In the genomic region with DNA sequence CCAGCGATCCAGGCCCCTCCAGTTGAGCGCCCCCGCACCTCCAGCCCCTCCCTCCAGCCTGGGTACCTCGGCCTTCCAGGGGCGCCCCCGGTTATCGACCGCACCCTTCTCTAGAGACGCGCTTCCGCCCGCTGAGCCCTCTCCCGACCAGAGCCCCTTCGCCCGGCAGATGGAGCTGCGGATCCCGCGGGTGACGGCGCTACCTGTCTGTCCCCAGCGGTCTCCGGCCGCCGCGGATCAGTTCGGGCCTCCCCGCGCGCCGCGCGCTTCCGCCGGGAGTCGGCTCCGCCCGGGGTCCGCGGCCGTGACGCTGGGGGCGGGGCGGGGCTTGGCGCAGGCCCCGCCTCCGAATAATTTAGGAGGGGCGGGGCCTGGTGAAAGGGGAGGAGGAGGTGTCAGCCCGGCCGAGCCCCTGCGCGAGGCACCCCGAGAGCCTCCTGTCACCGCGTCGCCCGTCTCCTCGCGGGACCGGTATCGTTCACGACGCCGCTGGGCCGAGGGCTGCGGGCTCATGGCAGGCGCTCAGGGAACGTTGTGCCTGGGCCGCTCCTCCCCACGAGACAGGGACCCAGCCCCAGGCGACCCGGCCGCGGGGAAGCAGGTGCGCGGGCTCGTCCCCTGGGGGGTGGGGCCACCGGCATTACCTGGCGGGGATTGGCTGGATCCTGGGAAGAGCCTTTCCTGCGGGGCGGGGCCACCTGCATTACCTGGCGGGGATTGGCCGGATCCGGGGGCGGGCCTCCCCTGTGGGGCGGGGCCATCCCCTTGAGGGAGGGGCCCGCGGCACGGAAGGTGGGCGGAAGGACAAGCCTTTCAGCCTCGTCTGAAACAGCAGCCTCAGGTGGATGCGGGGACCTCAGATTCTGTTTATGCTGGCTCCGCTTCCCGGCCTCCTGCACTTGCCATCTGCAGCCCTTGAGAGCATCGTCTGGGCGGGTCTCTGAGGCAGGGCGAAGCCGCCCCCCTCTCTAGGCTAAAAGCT, we compare ENCODE assay signal across 8 cellular contexts. TPM values are rescaled to one million over a fixed set of nuclear protein-coding genes. Genes with fewer than 3 reads are reported as not detected.
A peak's percentile ranks its signal among the peaks of the same experiment; 100 is the strongest.
DNase-seq lines count a peak whose midpoint lies in the region; ATAC-seq lines count a peak whose summit lies in the region.

TSS of gene SPATA2L (minus strand) at position 281 of the 982 bp plus-strand sequence. CDS start 473 bp downstream, outside the sequence.

- H3K27ac Mint-ChIP-seq in IgD-negative memory B cell = peak within 1 kb of the TSS; percentile 77 to 99 (median 80)
- peak within 1 kb of the TSS; percentile 79 for H3K27ac Mint-ChIP-seq in activated T-cell treated with anti-CD3 and anti-CD28 coated beads, Interleukin-2, amount 50 U/mL, for 24 hours

- peak; percentile 64 for ATAC-seq in GM21528 (IDR thresholded peaks at IDR 0.05; ENCODE audit: low FRiP score, unreplicated experiment)
- ATAC-seq in esophagus mucosa = peak; percentile 82

- H3K4me1 Mint-ChIP-seq in IgD-negative memory B cell = peaks cover 10 to 16% (median 14%) of the 10 kb centered on the region in 3 donors
- peaks cover 32% of the 10 kb centered on the region for H3K4me1 Mint-ChIP-seq in activated T-cell treated with anti-CD3 and anti-CD28 coated beads, Interleukin-2, amount 50 U/mL, for 24 hours (ENCODE audit: low read depth)

- no peaks in the 10 kb centered on the region for H3K9me3 ChIP-seq in muscle layer of duodenum (ENCODE audit: control insufficient read depth in 1 of 2, low read length in 2 of 2)

- peaks cover 0 to 10% of the 10 kb centered on the region in 2 donors for H3K36me3 ChIP-seq in muscle layer of duodenum (ENCODE audit: control insufficient read depth in 1 of 2, insufficient read depth in 2 of 2, low read length in 2 of 2)

- no peaks in the 10 kb centered on the region for H3K9me3 Mint-ChIP-seq in IgD-negative memory B cell
- no peaks in the 10 kb centered on the region for H3K9me3 Mint-ChIP-seq in activated T-cell treated with anti-CD3 and anti-CD28 coated beads, Interleukin-2, amount 50 U/mL, for 24 hours

- H3K27me3 ChIP-seq in muscle layer of duodenum (ENCODE audit: low read depth, low read length) = no peaks in the 10 kb centered on the region

- peaks cover 0 to 15% of the 10 kb centered on the region in 2 donors for H3K4me1 ChIP-seq in muscle layer of duodenum (ENCODE audit: control insufficient read depth in 1 of 2, insufficient read depth in 2 of 2, low read length in 2 of 2)

- H3K4me3 Mint-ChIP-seq in IgD-negative memory B cell = peak within 1 kb of the TSS; percentile 77 to 93 (median 92)
- H3K4me3 Mint-ChIP-seq in activated T-cell treated with anti-CD3 and anti-CD28 coated beads, Interleukin-2, amount 50 U/mL, for 24 hours = peak within 1 kb of the TSS; percentile 78

- no peaks in the 10 kb centered on the region for H3K36me3 Mint-ChIP-seq in IgD-negative memory B cell
- peaks cover 17% of the 10 kb centered on the region for H3K36me3 Mint-ChIP-seq in activated T-cell treated with anti-CD3 and anti-CD28 coated beads, Interleukin-2, amount 50 U/mL, for 24 hours (ENCODE audit: low read depth)

- DNase-seq in DMS53 treated with DMSO at 0.1 percent for 48 hours (lab: John Stamatoyannopoulos, UW; ENCODE audit: unreplicated experiment) (peak; percentile 84), OCI-M2 (lab: John Stamatoyannopoulos, UW; ENCODE audit: unreplicated experiment) (peak; percentile 48)
- DNase-seq in activated T-cell treated with anti-CD3 and anti-CD28 coated beads, Interleukin-2, amount 50 U/mL, for 24 hours = peak; percentile 99
- DNase-seq in stimulated activated CD8-positive, alpha-beta memory T cell treated with anti-CD3 and anti-CD28 coated beads, Interleukin-7, amount 100 ng/mL, for 4 hours (ENCODE audit: low read depth in 2 of 2) = peak; percentile 96

- H3K27me3 Mint-ChIP-seq in IgD-negative memory B cell = no peaks in the 10 kb centered on the region
- H3K27me3 Mint-ChIP-seq in activated T-cell treated with anti-CD3 and anti-CD28 coated beads, Interleukin-2, amount 50 U/mL, for 24 hours = no peaks in the 10 kb centered on the region

- peak within 1 kb of the TSS; percentile 77 for H3K27ac ChIP-seq in muscle layer of duodenum (ENCODE audit: low read length)

- peak within 1 kb of the TSS; percentile 60 to 65 for H3K4me3 ChIP-seq in muscle layer of duodenum (ENCODE audit: low read depth in 1 of 2, low read length in 2 of 2)

RNA-seq across cellular contexts. Expression of gene SPATA2L, which starts in this region (rescaled TPM):
- polyA plus RNA-seq in IgD-negative memory B cell = 12.7 TPM
- 6.0 TPM for total RNA-seq in esophagus mucosa

Comparison
In these comparisons a context has a peak if more than half of its experiments do, and no peak if none do; other contexts are left out.
1. Peak in every context shown above with its lines: DNase-seq, ATAC-seq, H3K4me3 ChIP-seq and H3K27ac ChIP-seq.
2. DNase-seq: peak in every context shown above with its lines; median percentile 99 in activated T-cell treated with anti-CD3 and anti-CD28 coated beads, Interleukin-2, amount 50 U/mL, for 24 hours; 96 in stimulated activated CD8-positive, alpha-beta memory T cell treated with anti-CD3 and anti-CD28 coated beads, Interleukin-7, amount 100 ng/mL, for 4 hours; 84 in DMS53 treated with DMSO at 0.1 percent for 48 hours; 48 in OCI-M2.